ENCODE assay signal across 23 cellular contexts in the genomic region with DNA sequence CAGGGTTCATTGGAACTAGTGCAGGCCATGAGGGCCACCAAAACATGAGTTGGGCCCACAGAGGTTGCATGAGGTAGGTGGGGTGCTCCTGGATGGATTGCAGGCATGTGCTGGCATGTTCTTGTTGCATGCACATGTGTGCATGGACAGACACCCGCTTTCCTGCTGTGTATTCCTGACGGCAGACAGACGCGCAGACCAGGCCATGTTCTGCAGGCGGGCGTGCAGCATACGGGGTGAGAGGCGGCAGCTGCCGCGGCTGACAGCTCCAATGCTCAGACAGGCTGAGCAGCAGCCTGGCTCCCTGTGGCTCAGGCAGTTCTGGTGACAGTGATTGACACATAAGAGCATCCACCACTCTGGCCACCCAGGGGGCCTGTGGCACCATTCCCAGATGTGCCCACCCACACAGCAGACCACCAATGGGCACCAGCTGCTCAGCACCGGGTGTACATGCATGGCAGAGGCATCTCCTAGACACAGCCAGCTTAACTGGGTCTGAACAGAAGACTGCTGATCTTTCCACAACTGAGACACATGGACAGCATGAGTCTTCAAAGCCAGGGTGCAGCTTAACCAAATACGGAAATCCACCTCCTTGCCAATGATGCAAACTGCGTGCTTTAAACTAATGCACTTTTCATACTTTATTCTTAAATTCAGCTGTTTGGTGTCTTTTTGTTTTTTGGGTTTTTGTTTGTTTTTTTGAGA. TPM values are rescaled to one million over a fixed set of nuclear protein-coding genes. Genes with fewer than 3 reads are reported as not detected.
DNase-seq lines count a peak whose midpoint lies in the region; ATAC-seq and TF ChIP-seq lines count a peak whose summit lies in the region.
"Had no signal": no experiment of that assay in that cellular context is flagged by ENCODE, and none has a peak within 500 bp of the region (broad histone marks: within the 10 kb centered on the region; RNA-seq: fewer than 3 reads in every experiment).

No MANE protein-coding gene starts in this region.

- intact Hi-C loops in left ventricle myocardium superior (cut with micrococcal nuclease) = no loop called here

- H3K4me3 ChIP-seq in rectal smooth muscle tissue (ENCODE audit: low read length) (no peak overlapping the region), WERI-Rb-1 (ENCODE audit: low read depth, low read length) (no peak overlapping the region)
- H3K4me3 ChIP-seq: ovary, suprapubic skin, uterus had no signal

- H3K27me3 ChIP-seq in rectal smooth muscle tissue (ENCODE audit: control insufficient read depth, insufficient read depth, low read length) = no peaks in the 10 kb centered on the region
- H3K27me3 ChIP-seq in WERI-Rb-1 (ENCODE audit: insufficient read depth, low read depth, severe bottlenecking) = no peaks in the 10 kb centered on the region
- H3K27me3 ChIP-seq: foreskin keratinocyte, ovary, suprapubic skin, uterus had no signal

- H3K4me1 ChIP-seq in rectal smooth muscle tissue (ENCODE audit: control insufficient read depth, insufficient read depth, low read length) = peaks cover 19% of the 10 kb centered on the region

- ATAC-seq in left ventricle myocardium superior (no peak), HG03039 (IDR thresholded peaks at IDR 0.05; ENCODE audit: unreplicated experiment) (no peak)
- ATAC-seq: activated naive CD4-positive, alpha-beta T cell treated with anti-CD3 and anti-CD28 coated beads, Interleukin-2, amount 50 U/mL, for 72 hours; CD8-positive, alpha-beta T cell; foreskin keratinocyte had no signal

- H3K9ac ChIP-seq in rectal smooth muscle tissue (ENCODE audit: low read length) = no peak overlapping the region

- DNase-seq in DMS 273 treated with DMSO at 0.1 percent for 48 hours (lab: John Stamatoyannopoulos, UW) (peak; percentile 67), SK-N-DZ (ENCODE audit: low spot score) (peak; percentile 25), left ventricle myocardium superior (peak; percentile 19), SKM-1 treated with dmso at 0.1 percent for 144 hours (lab: John Stamatoyannopoulos, UW; ENCODE audit: unreplicated experiment) (no peak), WERI-Rb-1 (no peak), NCI-H1930 (lab: John Stamatoyannopoulos, UW) (no peak)
- DNase-seq: activated CD4-positive, alpha-beta T cell treated with anti-CD3 and anti-CD28 coated beads for 4 hours; CD8-positive, alpha-beta T cell; DMS79; foreskin keratinocyte; naive B cell; NCI-H1436; NCI-H774; OCI-M1; SIG-M5; uterus had no signal

- no peaks in the 10 kb centered on the region for H3K9me3 ChIP-seq in WERI-Rb-1 (ENCODE audit: severe bottlenecking)
- H3K9me3 ChIP-seq: ovary, suprapubic skin, uterus had no signal

- TF ChIP-seq CTCF in WERI-Rb-1 (IDR thresholded peaks at IDR 0.05; ENCODE audit: low read depth, low read length) = no peak

- H3K27ac ChIP-seq in rectal smooth muscle tissue (ENCODE audit: low read depth, low read length) (peak overlapping the region; percentile 51), WERI-Rb-1 (no peak overlapping the region)
- H3K27ac ChIP-seq: foreskin keratinocyte, ovary, suprapubic skin, uterus had no signal

- H3K36me3 ChIP-seq in rectal smooth muscle tissue (ENCODE audit: control insufficient read depth, insufficient read depth, low read length) (peaks cover 3% of the 10 kb centered on the region), WERI-Rb-1 (no peaks in the 10 kb centered on the region)
- H3K36me3 ChIP-seq: ovary, uterus had no signal

RNA-seq across cellular contexts. Expression of gene HS1BP3, which starts 21.2 kb away (rescaled TPM):
- polyA plus RNA-seq in SK-N-DZ (2014; cell fraction: cytosol; rRNA removed) = 10.6 and 18.1 TPM in 2 replicates
- 12.7 and 17.9 TPM in 2 replicates for polyA plus RNA-seq in SK-N-DZ (2014; cell fraction: nucleus; rRNA removed)
- total RNA-seq in left ventricle myocardium superior = 20.2 TPM

RNA-seq across cellular contexts. Expression of gene GDF7, which starts 37.2 kb away (rescaled TPM):
- not detected in 2 replicates for polyA plus RNA-seq in SK-N-DZ (2014; cell fraction: cytosol; rRNA removed)
- 0.14 TPM in 1 of 2 replicates, not detected in the other for polyA plus RNA-seq in SK-N-DZ (2014; cell fraction: nucleus; rRNA removed)
- total RNA-seq in left ventricle myocardium superior = 0.32 TPM
- total RNA-seq: epithelial cell of proximal tubule, foreskin keratinocyte had no signal
- polyA plus RNA-seq: foreskin keratinocyte, keratinocyte had no signal

Comparison
In these comparisons a context has a peak if more than half of its experiments do, and no peak if none do; other contexts are left out.
1. DNase-seq: peak in DMS 273 treated with DMSO at 0.1 percent for 48 hours (single experiment), SK-N-DZ (single experiment) and left ventricle myocardium superior (single experiment); none in SKM-1 treated with dmso at 0.1 percent for 144 hours (single experiment), WERI-Rb-1 (single experiment) and NCI-H1930 (0 of 2).